Comparison of ENCODE assay signal across 9 cellular contexts in the genomic region with DNA sequence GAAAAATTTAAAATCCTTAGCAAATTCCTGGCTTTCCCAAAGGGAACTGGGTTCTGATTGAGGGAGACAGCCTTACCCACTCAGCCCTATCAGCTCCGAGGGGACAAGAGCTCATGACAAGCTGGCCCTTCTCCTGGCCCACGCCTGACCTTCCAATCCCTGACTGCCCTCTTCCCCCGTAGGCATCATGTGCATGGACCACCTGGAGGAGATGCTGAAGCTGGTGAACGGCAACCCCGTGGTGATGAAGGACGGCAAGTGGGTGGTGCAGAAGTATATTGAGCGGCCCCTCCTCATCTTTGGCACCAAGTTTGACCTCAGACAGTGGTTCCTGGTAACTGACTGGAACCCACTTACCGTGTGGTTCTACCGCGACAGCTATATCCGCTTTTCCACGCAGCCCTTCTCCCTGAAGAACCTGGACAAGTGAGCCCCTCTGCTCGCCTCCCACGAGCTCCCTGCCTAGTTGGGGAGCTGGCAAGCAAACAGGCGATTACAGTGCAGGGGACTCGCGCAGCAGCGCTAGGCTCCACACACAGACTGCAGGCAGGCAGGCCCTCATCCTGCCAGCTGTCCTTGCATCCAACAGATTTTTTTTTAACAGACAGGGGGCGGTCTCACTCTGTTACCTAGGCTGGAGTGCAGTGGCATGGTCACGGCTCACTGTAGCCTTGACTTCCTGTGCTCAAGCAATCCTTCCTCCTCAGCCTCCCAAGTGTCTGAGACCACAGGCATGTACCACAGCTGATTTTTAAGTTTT. TPM values are rescaled to one million over a fixed set of nuclear protein-coding genes. Genes with fewer than 3 reads are reported as not detected.
DNase-seq lines count a peak whose midpoint lies in the region; ATAC-seq and TF ChIP-seq lines count a peak whose summit lies in the region.
"Had no signal": no experiment of that assay in that cellular context is flagged by ENCODE, and none has a peak within 500 bp of the region (broad histone marks: within the 10 kb centered on the region; RNA-seq: fewer than 3 reads in every experiment).

No MANE protein-coding gene starts in this region.

- H3K4me1 ChIP-seq in esophagus squamous epithelium (no peaks in the 10 kb centered on the region), upper lobe of right lung (no peaks in the 10 kb centered on the region), thyroid gland (no peaks in the 10 kb centered on the region)

- TF ChIP-seq CTCF in esophagus squamous epithelium (IDR thresholded peaks at IDR 0.05): peak in 4 of 6 experiments; percentile 10 to 48 (median 13)
- peak; percentile 16 for TF ChIP-seq CTCF in upper lobe of right lung (IDR thresholded peaks at IDR 0.05)
- peak in 1 of 6 experiments; percentile 5 for TF ChIP-seq CTCF in thyroid gland (IDR thresholded peaks at IDR 0.05)

- no peak for TF ChIP-seq POLR2A in esophagus squamous epithelium (IDR thresholded peaks at IDR 0.05)
- TF ChIP-seq POLR2A in thyroid gland (IDR thresholded peaks at IDR 0.05): no peak

- no peaks in the 10 kb centered on the region for H3K9me3 ChIP-seq in esophagus squamous epithelium
- no peaks in the 10 kb centered on the region for H3K9me3 ChIP-seq in upper lobe of right lung
- H3K9me3 ChIP-seq in thyroid gland: no peaks in the 10 kb centered on the region

- H3K4me3 ChIP-seq in esophagus squamous epithelium: no peak overlapping the region
- H3K4me3 ChIP-seq in upper lobe of right lung: no peak overlapping the region
- H3K4me3 ChIP-seq in thyroid gland (replicated peaks in 1 of 3): no peak overlapping the region

- DNase-seq in left ventricle myocardium superior (peak; percentile 13), cardiac septum (ENCODE audit: low spot score) (no peak), SHP77 treated with DMSO at 0.1 percent for 48 hours (lab: John Stamatoyannopoulos, UW) (peak; percentile 16), esophagus squamous epithelium (lab: John Stamatoyannopoulos, UW) (no peak), upper lobe of right lung (no peak), SW480 (ENCODE audit: low spot score) (no peak), thyroid gland (no peak), ureter (ENCODE audit: low spot score) (no peak)

- H3K27me3 ChIP-seq in esophagus squamous epithelium (no peaks in the 10 kb centered on the region), upper lobe of right lung (no peaks in the 10 kb centered on the region), thyroid gland (no peaks in the 10 kb centered on the region)

- H3K36me3 ChIP-seq in esophagus squamous epithelium (peaks cover 0 to 40% (median 4%) of the 10 kb centered on the region in 3 donors), upper lobe of right lung (peaks cover 6% of the 10 kb centered on the region), thyroid gland (no peaks in the 10 kb centered on the region)

- no peak overlapping the region for H3K27ac ChIP-seq in esophagus squamous epithelium
- H3K27ac ChIP-seq in upper lobe of right lung: no peak overlapping the region
- H3K27ac ChIP-seq in thyroid gland: no peak overlapping the region

- intact Hi-C loops in left ventricle myocardium superior (cut with micrococcal nuclease) (no loop called here), cardiac septum (cut with DNase I) (no loop called here), esophagus squamous epithelium (cut with DNase I) (no loop called here), upper lobe of right lung (cut with DNase I) (no loop called here), thyroid gland (cut with DNase I) (no loop called here)

- WGBS in esophagus squamous epithelium, 2 donors: 74 to 84% methylated on average over 15 to 16 of the region's 20 CpGs
- 79 to 80% methylated on average over 20 of the region's 20 CpGs for WGBS in thyroid gland, 2 donors

- ATAC-seq in left ventricle myocardium superior (no peak), upper lobe of right lung (peak; percentile 76)

RNA-seq across cellular contexts. Expression of gene RPUSD3, which starts 16.8 kb away (rescaled TPM):
- total RNA-seq in left ventricle myocardium superior (37.9 TPM), cardiac septum (28.3 TPM), esophagus squamous epithelium (10 to 100 TPM; 34.7 to 46.4 (median 41.4) TPM), upper lobe of right lung (27.7 TPM), thyroid gland (10 to 100 TPM; 36.2 to 49.7 (median 37.5) TPM), ureter (33.9 TPM)

RNA-seq across cellular contexts. Expression of gene TTLL3, which starts 16.9 kb away (rescaled TPM):
- total RNA-seq in left ventricle myocardium superior: 11.0 TPM
- 19.5 TPM for total RNA-seq in cardiac septum
- 10 to 100 TPM in 3 of 4 donors, 1 to 10 TPM in 1; 7.6 to 29.2 (median 10.2) TPM for total RNA-seq in esophagus squamous epithelium
- total RNA-seq in upper lobe of right lung: 37.3 TPM
- total RNA-seq in thyroid gland: 10 to 100 TPM; 39.0 to 64.6 (median 56.9) TPM
- 98.3 TPM for total RNA-seq in ureter

RNA-seq across cellular contexts. Expression of gene ARPC4, which starts 34.1 kb away (rescaled TPM):
- total RNA-seq in left ventricle myocardium superior (55.3 TPM), cardiac septum (79.8 TPM), esophagus squamous epithelium (100 to 1,000 TPM; 125 to 244 (median 167) TPM), upper lobe of right lung (148 TPM), thyroid gland (100 to 1,000 TPM; 155 to 232 (median 187) TPM), ureter (166 TPM)

RNA-seq across cellular contexts. Expression of gene TADA3, which starts 34.7 kb away (rescaled TPM):
- total RNA-seq in left ventricle myocardium superior: 45.9 TPM
- 50.1 TPM for total RNA-seq in cardiac septum
- 10 to 100 TPM; 34.7 to 54.4 (median 44.8) TPM for total RNA-seq in esophagus squamous epithelium
- 55.8 TPM for total RNA-seq in upper lobe of right lung
- 10 to 100 TPM; 64.2 to 93.3 (median 83.3) TPM for total RNA-seq in thyroid gland
- 54.6 TPM for total RNA-seq in ureter

RNA-seq across cellular contexts. Expression of gene CIDEC, which starts 53.1 kb away (rescaled TPM):
- total RNA-seq in left ventricle myocardium superior: 2.5 TPM
- total RNA-seq in cardiac septum: 1.9 TPM
- total RNA-seq in esophagus squamous epithelium: not detected
- not detected for total RNA-seq in upper lobe of right lung
- total RNA-seq in thyroid gland: 1 to 10 TPM; 2.2 to 9.4 (median 3.0) TPM
- total RNA-seq in ureter: 1.1 TPM
- total RNA-seq: activated CD8-positive, alpha-beta memory T cell treated with anti-CD3 and anti-CD28 coated beads for 36 hours had no signal

Comparison
In these comparisons a context has a peak if more than half of its experiments do, and no peak if none do; other contexts are left out.
1. DNase-seq: peak in left ventricle myocardium superior (single experiment) and SHP77 treated with DMSO at 0.1 percent for 48 hours (single experiment); none in cardiac septum (single experiment), esophagus squamous epithelium (single experiment), upper lobe of right lung (single experiment), SW480 (single experiment), thyroid gland (0 of 2) and ureter (single experiment).